Comparison of ENCODE assay signal across 14 cellular contexts in genomic region chr2:160469615-160470204, GRCh38. TPM values are rescaled to one million over a fixed set of nuclear protein-coding genes. Genes with fewer than 3 reads are reported as not detected.
DNase-seq lines count a peak whose midpoint lies in the region; ATAC-seq and TF ChIP-seq lines count a peak whose summit lies in the region.
"Had no signal": no experiment of that assay in that cellular context is flagged by ENCODE, and none has a peak within 500 bp of the region (broad histone marks: within the 10 kb centered on the region; RNA-seq: fewer than 3 reads in every experiment).

No MANE protein-coding gene starts in this region.

- ATAC-seq in heart left ventricle (peak in 3 of 4 donors; percentile 45 to 57 (median 46)), Right ventricle myocardium inferior (no peak), omental fat pad (ENCODE audit: low FRiP score) (peak; percentile 61)
- ATAC-seq: left lung, natural killer cell had no signal

- 45 to 62% (median 53%) methylated on average over 5 of the region's 5 CpGs for WGBS in heart left ventricle, 4 donors

- no peaks in the 10 kb centered on the region for H3K27me3 ChIP-seq in heart left ventricle
- H3K27me3 ChIP-seq: cardiac muscle cell, left lung had no signal

- peak overlapping the region in 7 of 12 donors; percentile 18 to 70 (median 26) for H3K27ac ChIP-seq in heart left ventricle
- H3K27ac ChIP-seq: cardiac muscle cell, left lung had no signal

- TF ChIP-seq CTCF in heart left ventricle (IDR thresholded peaks at IDR 0.05) = no peak
- TF ChIP-seq CTCF in fibroblast of villous mesenchyme (IDR thresholded peaks at IDR 0.05; ENCODE audit: insufficient read depth, low read depth, low read length) = no peak
- no peak for TF ChIP-seq CTCF in omental fat pad (IDR thresholded peaks at IDR 0.05)

- TF ChIP-seq POLR2A in heart left ventricle (IDR thresholded peaks at IDR 0.05) (no peak), erythroblast (IDR thresholded peaks at IDR 0.05; ENCODE audit: low read length) (no peak)

- intact Hi-C loops in heart left ventricle (cut with DNase I) = no loop called here
- intact Hi-C loops in Right ventricle myocardium inferior (cut with DNase I) = no loop called here

- DNase-seq in heart left ventricle (no peak), Right ventricle myocardium inferior (ENCODE audit: missing footprints) (no peak), fibroblast of villous mesenchyme (ENCODE audit: low read depth) (peak; percentile 48), omental fat pad (ENCODE audit: low spot score) (no peak), glomerular visceral epithelial cell (ENCODE audit: extremely low spot score) (no peak), SKM-1 treated with dmso at 0.1 percent for 144 hours (lab: John Stamatoyannopoulos, UW; ENCODE audit: unreplicated experiment) (no peak), erythroblast (lab: John Stamatoyannopoulos, UW) (no peak), inferior parietal cortex (ENCODE audit: extremely low spot score) (no peak)
- DNase-seq: activated naive CD4-positive, alpha-beta T cell treated with anti-CD3 and anti-CD28 coated beads, Interleukin-2, amount 50 U/mL, for 16 hours; EL; left lung; natural killer cell had no signal

- H3K4me3 ChIP-seq in heart left ventricle (no peak overlapping the region), fibroblast of villous mesenchyme (ENCODE audit: low read depth, low read length) (no peak overlapping the region)
- H3K4me3 ChIP-seq: cardiac muscle cell, HAP-1, left lung had no signal

- H3K4me1 ChIP-seq in heart left ventricle = peaks cover 0 to 93% (median 68%) of the 10 kb centered on the region in 12 donors

- no peaks in the 10 kb centered on the region for H3K9me3 ChIP-seq in heart left ventricle
- H3K9me3 ChIP-seq: HAP-1, left lung had no signal

- no peaks in the 10 kb centered on the region for H3K36me3 ChIP-seq in heart left ventricle
- H3K36me3 ChIP-seq: cardiac muscle cell, HAP-1, left lung had no signal

RNA-seq across cellular contexts. Expression of gene RBMS1, which starts 23.9 kb away (rescaled TPM):
- total RNA-seq in heart left ventricle (100 to 1,000 TPM in 1 of 9 donors, 10 to 100 TPM in 8; 44.2 to 102 (median 61.5) TPM), Right ventricle myocardium inferior (58.2 TPM), fibroblast of villous mesenchyme (72.8 and 121 TPM in 2 replicates), omental fat pad (100 to 1,000 TPM; 133 to 180 (median 139) TPM)
- 10 to 100 TPM; 32.4 to 38.1 TPM for polyA plus RNA-seq in heart left ventricle
